8 cellular contexts compared by ENCODE assay signal in genomic region chr17:75778066-75778860, GRCh38. TPM values are rescaled to one million over a fixed set of nuclear protein-coding genes. Genes with fewer than 3 reads are reported as not detected.
DNase-seq lines count a peak whose midpoint lies in the region; ATAC-seq and TF ChIP-seq lines count a peak whose summit lies in the region.
"Not testable (repeated sequence)": the region's sequence is repeated elsewhere in the genome, so short reads cannot be mapped to it uniquely, and the experiment has no call there.

No MANE protein-coding gene starts in this region.

- peak overlapping the region; percentile 87 for H3K4me2 ChIP-seq in BLaER1

- DNase-seq in HT-29 (ENCODE audit: low spot score) = peak; percentile 28
- not testable (repeated sequence) for DNase-seq in SJCRH30; activated naive CD4-positive, alpha-beta T cell treated with anti-CD3 and anti-CD28 coated beads, Interleukin-2, amount 50 U/mL, for 72 hours (ENCODE audit: low spot score in 2 of 2); effector memory CD8-positive, alpha-beta T cell

- H4K20me1 ChIP-seq in BLaER1 = peaks cover 63% of the 10 kb centered on the region

- H3K4me1 ChIP-seq in BLaER1 (peaks cover 46% of the 10 kb centered on the region), SJCRH30 (peaks cover 17% of the 10 kb centered on the region)

- H3K36me3 ChIP-seq in BLaER1 (peaks cover 58% of the 10 kb centered on the region), SJCRH30 (peaks cover 41% of the 10 kb centered on the region)

- peaks cover 31 to 38% of the 10 kb centered on the region in 2 donors for H3K4me1 Mint-ChIP-seq in effector memory CD8-positive, alpha-beta T cell (ENCODE audit: low read depth in 2 of 2)
- H3K4me1 Mint-ChIP-seq in nephron = peaks cover 44% of the 10 kb centered on the region
- peaks cover 53% of the 10 kb centered on the region for H3K4me1 Mint-ChIP-seq in stimulated activated naive CD8-positive, alpha-beta T cell treated with anti-CD3 and anti-CD28 coated beads, Interleukin-15, Interleukin-2, amounts not matched to agents 100 ng/mL and 50 ng/mL, for 24 hours (ENCODE audit: low read depth)

- peak overlapping the region; percentile 99 for H3K9ac ChIP-seq in BLaER1

- H3K4me3 Mint-ChIP-seq in effector memory CD8-positive, alpha-beta T cell = peak overlapping the region; percentile 91 to 99
- H3K4me3 Mint-ChIP-seq in nephron = peak overlapping the region; percentile 95 to 98 (median 97)
- H3K4me3 Mint-ChIP-seq in stimulated activated naive CD8-positive, alpha-beta T cell treated with anti-CD3 and anti-CD28 coated beads, Interleukin-15, Interleukin-2, amounts not matched to agents 100 ng/mL and 50 ng/mL, for 24 hours = peak overlapping the region; percentile 95

- peak overlapping the region; percentile 99 for H3K27ac ChIP-seq in BLaER1
- not testable (repeated sequence) for H3K27ac ChIP-seq in SJCRH30

- H3K36me3 Mint-ChIP-seq in activated naive CD4-positive, alpha-beta T cell treated with anti-CD3 and anti-CD28 coated beads, Interleukin-2, amount 50 U/mL, for 72 hours = peaks cover 33 to 36% of the 10 kb centered on the region in 2 donors
- H3K36me3 Mint-ChIP-seq in effector memory CD8-positive, alpha-beta T cell (ENCODE audit: insufficient read depth) = peaks cover 74% of the 10 kb centered on the region
- H3K36me3 Mint-ChIP-seq in nephron (ENCODE audit: low read depth) = peaks cover 51% of the 10 kb centered on the region
- peaks cover 40% of the 10 kb centered on the region for H3K36me3 Mint-ChIP-seq in stimulated activated naive CD8-positive, alpha-beta T cell treated with anti-CD3 and anti-CD28 coated beads, Interleukin-15, Interleukin-2, amounts not matched to agents 100 ng/mL and 50 ng/mL, for 24 hours (ENCODE audit: low read depth)

- H3K9me3 ChIP-seq in BLaER1; SJCRH30 (replicated peaks); iPS-18c (ENCODE audit: control insufficient read depth, insufficient read depth, low read length): not testable (repeated sequence)

- H3K27me3 Mint-ChIP-seq in effector memory CD8-positive, alpha-beta T cell; nephron (ENCODE audit: low read depth); stimulated activated naive CD8-positive, alpha-beta T cell treated with anti-CD3 and anti-CD28 coated beads, Interleukin-15, Interleukin-2, amounts not matched to agents 100 ng/mL and 50 ng/mL, for 24 hours: not testable (repeated sequence)

- peak overlapping the region; percentile 99 for H3K27ac Mint-ChIP-seq in activated naive CD4-positive, alpha-beta T cell treated with anti-CD3 and anti-CD28 coated beads, Interleukin-2, amount 50 U/mL, for 72 hours
- H3K27ac Mint-ChIP-seq in effector memory CD8-positive, alpha-beta T cell = peak overlapping the region; percentile 99 to 100
- peak overlapping the region; percentile 5 to 89 (median 88) for H3K27ac Mint-ChIP-seq in nephron
- peak overlapping the region; percentile 91 for H3K27ac Mint-ChIP-seq in stimulated activated naive CD8-positive, alpha-beta T cell treated with anti-CD3 and anti-CD28 coated beads, Interleukin-15, Interleukin-2, amounts not matched to agents 100 ng/mL and 50 ng/mL, for 24 hours

- not testable (repeated sequence) for ATAC-seq in activated naive CD4-positive, alpha-beta T cell treated with anti-CD3 and anti-CD28 coated beads, Interleukin-2, amount 50 U/mL, for 72 hours; effector memory CD8-positive, alpha-beta T cell (replicated peaks)

- not testable (repeated sequence) for H3K27me3 ChIP-seq in BLaER1, SJCRH30

- peak overlapping the region; percentile 96 for H3K4me3 ChIP-seq in BLaER1
- peak overlapping the region; percentile 89 for H3K4me3 ChIP-seq in SJCRH30
- H3K4me3 ChIP-seq in iPS-18c (ENCODE audit: insufficient read depth, low read depth, low read length) = peak overlapping the region; percentile 80

- TF ChIP-seq CTCF in nephron (IDR thresholded peaks at IDR 0.05; ENCODE audit: unreplicated experiment in 3 of 3) = not testable (repeated sequence)

- H3K9me3 Mint-ChIP-seq in activated naive CD4-positive, alpha-beta T cell treated with anti-CD3 and anti-CD28 coated beads, Interleukin-2, amount 50 U/mL, for 72 hours; effector memory CD8-positive, alpha-beta T cell; nephron; stimulated activated naive CD8-positive, alpha-beta T cell treated with anti-CD3 and anti-CD28 coated beads, Interleukin-15, Interleukin-2, amounts not matched to agents 100 ng/mL and 50 ng/mL, for 24 hours: not testable (repeated sequence)

RNA-seq across cellular contexts. Expression of gene UNK, which starts 6.3 kb away (rescaled TPM):
- 23.6 and 24.9 TPM in 2 replicates for total RNA-seq in HT-29 (2014; rRNA removed; shearing (Covaris generic))
- total RNA-seq in SJCRH30 (2014; rRNA removed; shearing (Covaris generic)) = 40.6 and 51.4 TPM in 2 replicates
- total RNA-seq in activated naive CD4-positive, alpha-beta T cell treated with anti-CD3 and anti-CD28 coated beads, Interleukin-2, amount 50 U/mL, for 72 hours = 10 to 100 TPM; 15.3 to 29.3 TPM

RNA-seq across cellular contexts. Expression of gene GALK1, which starts 13.3 kb away (rescaled TPM):
- total RNA-seq in HT-29 (2014; rRNA removed; shearing (Covaris generic)) = 40.8 and 41.8 TPM in 2 replicates
- total RNA-seq in SJCRH30 (2014; rRNA removed; shearing (Covaris generic)) = 29.0 and 31.5 TPM in 2 replicates
- total RNA-seq in activated naive CD4-positive, alpha-beta T cell treated with anti-CD3 and anti-CD28 coated beads, Interleukin-2, amount 50 U/mL, for 72 hours = 10 to 100 TPM; 54.7 to 74.8 TPM

RNA-seq across cellular contexts. Expression of gene ITGB4, which starts 57.0 kb away (rescaled TPM):
- 224 and 281 TPM in 2 replicates for total RNA-seq in HT-29 (2014; rRNA removed; shearing (Covaris generic))
- total RNA-seq in SJCRH30 (2014; rRNA removed; shearing (Covaris generic)) = 4.3 and 8.8 TPM in 2 replicates
- total RNA-seq in activated naive CD4-positive, alpha-beta T cell treated with anti-CD3 and anti-CD28 coated beads, Interleukin-2, amount 50 U/mL, for 72 hours = 1 to 10 TPM in 1 of 2 donors, under 1 TPM in 1; 0.76 to 1.1 TPM

Comparison
In these comparisons a context has a peak if more than half of its experiments do, and no peak if none do; other contexts are left out.
1. RNA of gene ITGB4, which starts 57.0 kb away (total RNA-seq): 224 to 281 TPM in HT-29; 4.3 to 8.8 TPM in SJCRH30 and 0.76 to 1.1 TPM in activated naive CD4-positive, alpha-beta T cell treated with anti-CD3 and anti-CD28 coated beads, Interleukin-2, amount 50 U/mL, for 72 hours; every median in the first group is over 10 times any median in the second.
2. Peak in every context shown above with its lines, with median percentiles within 50 percentile points of each other: H3K4me3 ChIP-seq, H3K27ac Mint-ChIP-seq and H3K4me3 Mint-ChIP-seq.